In genomic region chr4:121690001-121690400, GRCh38 we compare ENCODE assay signal across 1 cellular context.
TF ChIP-seq lines count a peak whose summit lies in the region.

No MANE protein-coding gene starts in this region.

TF ChIP-seq in HepG2, 621 proteins besides CTCF, POLR2A, EP300 and RAD21 (continued from another document):
- TF ChIP-seq ZNF691 (CRISPR knock-in tag; IDR thresholded peaks at IDR 0.05; ENCODE audit: borderline replicate concordance, low read depth) (no peak), KDM5A (IDR thresholded peaks at IDR 0.05; ENCODE audit: borderline replicate concordance, low read length) (no peak)
TF ChIP-seq in HepG2: peak in this region for 1.
